9 cellular contexts compared by ENCODE assay signal in the genomic region with DNA sequence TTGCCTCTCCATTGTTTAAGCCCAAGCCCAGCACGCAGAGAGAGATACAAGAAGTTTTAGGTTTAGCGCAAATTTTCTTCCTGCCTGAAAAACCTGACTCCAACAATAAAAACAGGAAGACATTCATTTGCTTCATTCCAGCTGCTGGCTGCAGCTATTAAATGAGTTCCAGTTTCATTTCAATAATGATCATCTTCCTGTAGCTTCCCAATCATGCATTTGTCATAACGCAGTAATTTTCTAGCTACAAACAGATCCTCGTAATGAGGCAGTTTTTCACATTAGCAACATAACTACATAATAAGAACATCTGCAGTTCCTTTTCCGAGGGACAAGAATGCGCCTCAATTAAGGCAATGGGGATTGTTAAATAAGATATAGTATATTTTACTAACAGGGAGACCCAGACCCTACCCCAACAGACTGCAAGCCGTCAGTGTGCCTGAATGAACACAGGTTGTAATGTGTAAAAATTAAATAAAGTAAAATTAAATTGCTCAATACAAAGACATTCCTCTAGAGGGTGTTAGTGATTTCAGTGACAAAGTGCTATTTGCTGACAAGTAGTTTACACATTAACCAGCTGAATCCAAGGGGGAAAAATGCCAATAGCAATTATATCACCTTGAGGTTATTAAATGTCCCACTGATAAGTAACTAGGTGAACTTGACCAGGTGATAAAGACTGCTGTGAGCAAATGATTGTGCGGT.
DNase-seq lines count a peak whose midpoint lies in the region; TF ChIP-seq lines count a peak whose summit lies in the region.
"Had no signal": no experiment of that assay in that cellular context is flagged by ENCODE, and none has a peak within 500 bp of the region (broad histone marks: within the 10 kb centered on the region; RNA-seq: fewer than 3 reads in every experiment).

No MANE protein-coding gene starts in this region.

- TF ChIP-seq CTCF in neural progenitor cell (IDR thresholded peaks at IDR 0.05) = peak; percentile 45

- H3K4me3 ChIP-seq in duodenal mucosa (ENCODE audit: low read depth in 1 of 2, low read length in 2 of 2) (peak overlapping the region; percentile 37), neural progenitor cell (no peak overlapping the region)

- H3K27ac ChIP-seq in duodenal mucosa (ENCODE audit: low read depth, low read length) (no peak overlapping the region), neural progenitor cell (no peak overlapping the region)

- H4K20me1 ChIP-seq in neural progenitor cell (ENCODE audit: low read depth) = no peaks in the 10 kb centered on the region

- DNase-seq in GM03348 (ENCODE audit: low spot score) (peak; percentile 71), NCI-H1930 (lab: John Stamatoyannopoulos, UW) (peak; percentile 20 to 53), neural progenitor cell (ENCODE audit: low spot score) (no peak), globus pallidus (ENCODE audit: low spot score) (no peak), A172 (ENCODE audit: low spot score) (no peak), NCI-H2227 treated with DMSO at 0.1 percent for 48 hours (lab: John Stamatoyannopoulos, UW) (no peak)
- DNase-seq in activated CD4-positive, alpha-beta T cell treated with anti-CD3 and anti-CD28 coated beads, Interleukin-2, amount 50 U/mL, for 4 hours = no peak

- peaks cover 13 to 15% of the 10 kb centered on the region in 2 donors for H3K4me1 ChIP-seq in duodenal mucosa (ENCODE audit: control insufficient read depth in 1 of 2, insufficient read depth in 2 of 2, low read length in 2 of 2)
- H3K4me1 ChIP-seq in neural progenitor cell = peaks cover 9% of the 10 kb centered on the region

- H3K4me1 Mint-ChIP-seq in neural progenitor cell = peaks cover 4% of the 10 kb centered on the region
- H3K4me1 Mint-ChIP-seq: IgD-negative memory B cell had no signal

- no peaks in the 10 kb centered on the region for H3K36me3 Mint-ChIP-seq in neural progenitor cell

- H3K4me2 ChIP-seq in neural progenitor cell = no peak overlapping the region

- H3K27ac Mint-ChIP-seq in neural progenitor cell = no peak overlapping the region
- H3K27ac Mint-ChIP-seq: IgD-negative memory B cell had no signal

- H3F3A ChIP-seq in neural progenitor cell (ENCODE audit: low read depth) = no peaks in the 10 kb centered on the region

- peaks cover 3% of the 10 kb centered on the region for H3K9me3 Mint-ChIP-seq in neural progenitor cell

- no peak overlapping the region for H3K4me3 Mint-ChIP-seq in neural progenitor cell
- H3K4me3 Mint-ChIP-seq: IgD-negative memory B cell had no signal

- H3K27me3 Mint-ChIP-seq in neural progenitor cell (ENCODE audit: insufficient read depth, low read depth) = peaks cover 2% of the 10 kb centered on the region
- H3K27me3 Mint-ChIP-seq: IgD-negative memory B cell had no signal

- H3K9ac ChIP-seq in duodenal mucosa (ENCODE audit: low read depth in 1 of 2, low read length in 2 of 2) (no peak overlapping the region), neural progenitor cell (no peak overlapping the region)

- H3K27me3 ChIP-seq in duodenal mucosa (ENCODE audit: control insufficient read depth in 1 of 2, insufficient read depth in 2 of 2, low read length in 2 of 2) = peaks cover 33 to 40% of the 10 kb centered on the region in 2 donors
- no peaks in the 10 kb centered on the region for H3K27me3 ChIP-seq in neural progenitor cell

- peaks cover 0 to 5% of the 10 kb centered on the region in 2 donors for H3K9me3 ChIP-seq in duodenal mucosa (ENCODE audit: control insufficient read depth in 1 of 2, low read length in 2 of 2)
- no peaks in the 10 kb centered on the region for H3K9me3 ChIP-seq in neural progenitor cell (ENCODE audit: low read depth)

- peak overlapping the region; percentile 22 for H2AFZ ChIP-seq in neural progenitor cell (replicated peaks)

- H3K36me3 ChIP-seq in duodenal mucosa (ENCODE audit: control insufficient read depth in 1 of 2, insufficient read depth in 2 of 2, low read length in 2 of 2) = no peaks in the 10 kb centered on the region
- H3K36me3 ChIP-seq in neural progenitor cell = no peaks in the 10 kb centered on the region

- H3K79me2 ChIP-seq in neural progenitor cell (ENCODE audit: low read depth) = no peaks in the 10 kb centered on the region

Comparison
In these comparisons a context has a peak if more than half of its experiments do, and no peak if none do; other contexts are left out.
1. DNase-seq: peak in GM03348 (single experiment) and NCI-H1930 (2 of 2); none in neural progenitor cell (single experiment), activated CD4-positive, alpha-beta T cell treated with anti-CD3 and anti-CD28 coated beads, Interleukin-2, amount 50 U/mL, for 4 hours (0 of 2), globus pallidus (single experiment), A172 (single experiment) and NCI-H2227 treated with DMSO at 0.1 percent for 48 hours (single experiment).